Comparison of ENCODE assay signal across 16 cellular contexts in the genomic region with DNA sequence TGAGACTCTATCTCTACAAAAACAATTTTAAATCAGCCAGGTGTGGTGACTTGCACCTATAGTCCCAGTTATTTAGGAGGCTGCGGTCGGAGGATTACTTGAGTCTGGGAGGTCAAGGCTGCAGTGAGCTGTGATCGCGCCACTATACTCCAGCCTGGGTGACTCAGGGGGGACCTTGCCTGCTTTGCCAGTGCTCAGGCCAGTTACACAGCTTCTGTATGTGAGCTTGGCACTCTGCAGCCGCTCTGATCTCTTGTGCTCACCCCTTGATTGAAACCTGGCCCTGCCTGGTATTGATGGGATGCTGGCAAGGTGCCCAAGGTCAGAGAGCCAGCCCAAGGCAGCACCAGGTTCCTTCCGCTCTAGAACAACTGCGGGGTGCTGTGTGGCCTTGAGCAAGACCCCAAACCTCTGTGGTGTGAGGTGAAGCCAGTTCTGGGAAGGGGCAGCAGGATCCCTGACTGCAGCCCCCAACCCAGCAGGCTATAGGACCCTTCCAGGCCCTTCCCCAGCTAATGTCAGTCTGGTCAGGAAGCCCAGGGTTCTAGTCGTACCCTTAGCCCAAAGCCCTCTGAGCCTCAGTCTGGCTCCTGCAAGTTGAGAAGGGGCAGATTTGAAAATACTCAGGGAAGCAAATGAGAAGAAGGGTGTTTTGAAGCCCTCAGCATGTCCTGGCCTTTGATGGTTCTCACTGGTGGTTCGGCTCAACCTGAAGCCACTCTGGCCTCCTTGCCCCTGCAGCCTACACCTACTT.
"Had no signal": no experiment of that assay in that cellular context is flagged by ENCODE, and none has a peak within 500 bp of the region (broad histone marks: within the 10 kb centered on the region; RNA-seq: fewer than 3 reads in every experiment).

No MANE protein-coding gene starts in this region.

- FAIRE-seq: pancreas, small intestine had no signal

- H3K9me3 ChIP-seq: colonic mucosa, left lung, mucosa of descending colon, pancreas had no signal

- H3K27ac ChIP-seq: colonic mucosa, left lung, pancreas had no signal

- ATAC-seq: left lung; mucosa of descending colon; naive thymus-derived CD8-positive, alpha-beta T cell; right cardiac atrium had no signal

- H3K27me3 ChIP-seq: colonic mucosa, left lung, pancreas had no signal

- H3K9me3 Mint-ChIP-seq: naive thymus-derived CD8-positive, alpha-beta T cell had no signal

- H3K4me1 ChIP-seq: colonic mucosa, pancreas had no signal

- H3K27ac Mint-ChIP-seq: naive thymus-derived CD8-positive, alpha-beta T cell; progenitor cell of endocrine pancreas had no signal

- H3K36me3 Mint-ChIP-seq: naive thymus-derived CD8-positive, alpha-beta T cell had no signal

- H3K4me3 ChIP-seq: colonic mucosa, left lung, mucosa of descending colon, pancreas had no signal

- H3K4me1 Mint-ChIP-seq: naive thymus-derived CD8-positive, alpha-beta T cell had no signal

- H3K4me3 Mint-ChIP-seq: naive thymus-derived CD8-positive, alpha-beta T cell had no signal

- H3K27me3 Mint-ChIP-seq: progenitor cell of endocrine pancreas had no signal

- DNase-seq: colonic mucosa; dermis blood vessel endothelial cell; foreskin melanocyte; head of caudate nucleus; hippocampal formation; kidney glomerular epithelial cell; mucosa of descending colon; nucleus accumbens; right cardiac atrium; small intestine; stimulated activated CD4-positive, alpha-beta T cell treated with anti-CD3 and anti-CD28 coated beads, Interleukin-2, amount 100 ng/mL, for 48 hours; stimulated activated naive CD4-positive, alpha-beta T cell treated with Interleukin-2 at 50 U/mL for 16 hours had no signal
